In the genomic region with DNA sequence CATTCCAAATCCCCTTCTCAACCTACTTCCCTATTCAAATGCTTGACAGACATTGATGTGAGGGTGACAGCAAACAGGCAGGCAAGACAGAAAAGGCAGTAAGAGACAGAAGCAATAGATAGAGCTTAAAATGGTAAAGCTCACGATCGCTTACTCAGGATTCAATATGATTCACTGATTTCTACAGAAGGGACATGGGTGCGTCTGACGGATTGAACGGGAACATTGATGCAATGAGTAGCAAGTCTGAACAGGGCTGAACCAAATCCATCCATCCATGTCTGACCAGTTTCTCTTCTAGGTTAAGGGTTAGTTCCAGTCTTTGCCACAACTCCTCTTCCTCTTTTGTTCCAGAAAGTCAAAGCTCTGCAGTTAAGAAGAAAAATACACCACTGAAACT, we compare ENCODE assay signal across 23 cellular contexts. TPM values are rescaled to one million over a fixed set of nuclear protein-coding genes. Genes with fewer than 3 reads are reported as not detected.
DNase-seq lines count a peak whose midpoint lies in the region; ATAC-seq, FAIRE-seq and TF ChIP-seq lines count a peak whose summit lies in the region.
"Had no signal": no experiment of that assay in that cellular context is flagged by ENCODE, and none has a peak within 500 bp of the region (broad histone marks: within the 10 kb centered on the region; RNA-seq: fewer than 3 reads in every experiment).

No MANE protein-coding gene starts in this region.

- no peak overlapping the region for H3K4me3 ChIP-seq in bronchial epithelial cell (ENCODE audit: low read depth, low read length)
- H3K4me3 ChIP-seq in naive thymus-derived CD4-positive, alpha-beta T cell (ENCODE audit: low read length): no peak overlapping the region
- H3K4me3 ChIP-seq: cardiac muscle cell, dorsolateral prefrontal cortex, esophagus muscularis mucosa had no signal

- DNase-seq in GM12891 (ENCODE audit: insufficient read length, low spot score) (no peak), NOMO-1 treated with DMSO at 0.1 percent for 48 hours (lab: John Stamatoyannopoulos, UW; ENCODE audit: unreplicated experiment) (peak; percentile 91), bronchial epithelial cell (ENCODE audit: low read depth) (peak; percentile 98), NCI-H2107 (lab: John Stamatoyannopoulos, UW) (no peak)
- no peak for DNase-seq in naive thymus-derived CD4-positive, alpha-beta T cell
- no peak for DNase-seq in effector CD4-positive, alpha-beta T cell
- no peak for DNase-seq in stimulated activated CD8-positive, alpha-beta memory T cell treated with anti-CD3 and anti-CD28 coated beads, Interleukin-4, amount 100 ng/mL, for 48 hours
- DNase-seq: activated CD4-positive, alpha-beta T cell treated with anti-CD3 and anti-CD28 coated beads, Interleukin-2, amount 10 ng/mL, durations not matched to agents 24 days and 14 days; CD8-positive, alpha-beta memory T cell; DMS79 treated with DMSO at 0.1 percent for 48 hours; dorsolateral prefrontal cortex; HFFc6; KG1; left ventricle myocardium superior; NCI-H1436; NCI-H2227 treated with DMSO at 0.1 percent for 48 hours; NCI-H82; nucleus accumbens; retina; stimulated activated CD4-positive, alpha-beta T cell treated with anti-CD3 and anti-CD28 coated beads, Interleukin-12 subunit alpha, Interleukin-12 subunit beta, amount 100 ng/mL, for 4 hours had no signal

- no peak for TF ChIP-seq POLR2A in GM12891 (IDR thresholded peaks at IDR 0.05; ENCODE audit: low read depth, low read length)

- intact Hi-C loops in naive thymus-derived CD4-positive, alpha-beta T cell (cut with micrococcal nuclease): no loop called here

- H3K9me3 Mint-ChIP-seq in naive thymus-derived CD4-positive, alpha-beta T cell: peaks cover 0 to 12% (median 3%) of the 10 kb centered on the region in 11 donors
- H3K9me3 Mint-ChIP-seq: activated CD4-positive, alpha-beta T cell treated with anti-CD3 and anti-CD28 coated beads, Interleukin-2, amount 10 ng/mL, durations not matched to agents 24 days and 14 days had no signal

- no peaks in the 10 kb centered on the region for H3K27me3 ChIP-seq in bronchial epithelial cell (ENCODE audit: control insufficient read depth, insufficient read depth, low read length)
- H3K27me3 ChIP-seq in naive thymus-derived CD4-positive, alpha-beta T cell (ENCODE audit: control insufficient read depth in 2 of 2, insufficient read depth in 2 of 2, low read length in 2 of 2): no peaks in the 10 kb centered on the region
- H3K27me3 ChIP-seq: cardiac muscle cell, dorsolateral prefrontal cortex, esophagus muscularis mucosa had no signal

- POLR2A ChIA-PET in naive thymus-derived CD4-positive, alpha-beta T cell (lab: Charles Lee): no interaction called here

- CTCF ChIA-PET in naive thymus-derived CD4-positive, alpha-beta T cell (lab: Charles Lee): no interaction called here

- no peak overlapping the region for H3K4me3 Mint-ChIP-seq in naive thymus-derived CD4-positive, alpha-beta T cell
- H3K4me3 Mint-ChIP-seq: activated CD4-positive, alpha-beta T cell treated with anti-CD3 and anti-CD28 coated beads, Interleukin-2, amount 10 ng/mL, durations not matched to agents 24 days and 14 days; CD8-positive, alpha-beta memory T cell; HFFc6 had no signal

- peaks cover 0 to 11% (median 4%) of the 10 kb centered on the region in 5 donors for H3K27me3 Mint-ChIP-seq in naive thymus-derived CD4-positive, alpha-beta T cell
- H3K27me3 Mint-ChIP-seq: activated CD4-positive, alpha-beta T cell treated with anti-CD3 and anti-CD28 coated beads, Interleukin-2, amount 10 ng/mL, durations not matched to agents 24 days and 14 days; CD8-positive, alpha-beta memory T cell had no signal

- FAIRE-seq in GM12891 (lab: Jason Lieb, UNC) (peak; percentile 31), bronchial epithelial cell (lab: Jason Lieb, UNC) (peak; percentile 95)

- H3K36me3 ChIP-seq in bronchial epithelial cell (ENCODE audit: control insufficient read depth, insufficient read depth, low read length): no peaks in the 10 kb centered on the region
- no peaks in the 10 kb centered on the region for H3K36me3 ChIP-seq in naive thymus-derived CD4-positive, alpha-beta T cell (ENCODE audit: control insufficient read depth in 2 of 3, insufficient read depth in 3 of 3, low read length in 3 of 3)
- H3K36me3 ChIP-seq: cardiac muscle cell, esophagus muscularis mucosa had no signal

- peak; percentile 45 for ATAC-seq in naive thymus-derived CD4-positive, alpha-beta T cell
- ATAC-seq in HG02571 (IDR thresholded peaks at IDR 0.05; ENCODE audit: unreplicated experiment): no peak
- ATAC-seq: left ventricle myocardium superior had no signal

- peaks cover 0 to 7% (median 0%) of the 10 kb centered on the region in 5 donors for H3K36me3 Mint-ChIP-seq in naive thymus-derived CD4-positive, alpha-beta T cell
- H3K36me3 Mint-ChIP-seq: CD8-positive, alpha-beta memory T cell had no signal

- no peak overlapping the region for H3K27ac Mint-ChIP-seq in naive thymus-derived CD4-positive, alpha-beta T cell
- H3K27ac Mint-ChIP-seq: activated CD4-positive, alpha-beta T cell treated with anti-CD3 and anti-CD28 coated beads, Interleukin-2, amount 10 ng/mL, durations not matched to agents 24 days and 14 days; CD8-positive, alpha-beta memory T cell; HFFc6 had no signal

- no peak overlapping the region for H3K27ac ChIP-seq in naive thymus-derived CD4-positive, alpha-beta T cell (ENCODE audit: low read depth, low read length)
- H3K27ac ChIP-seq: cardiac muscle cell, dorsolateral prefrontal cortex, esophagus muscularis mucosa had no signal

- H3K4me1 Mint-ChIP-seq in naive thymus-derived CD4-positive, alpha-beta T cell: no peaks in the 10 kb centered on the region
- H3K4me1 Mint-ChIP-seq: activated CD4-positive, alpha-beta T cell treated with anti-CD3 and anti-CD28 coated beads, Interleukin-2, amount 10 ng/mL, durations not matched to agents 24 days and 14 days; CD8-positive, alpha-beta memory T cell had no signal

- TF ChIP-seq CTCF in bronchial epithelial cell (IDR thresholded peaks at IDR 0.05; ENCODE audit: insufficient read depth, low read length, severe bottlenecking): no peak

- no peaks in the 10 kb centered on the region for H3K4me1 ChIP-seq in naive thymus-derived CD4-positive, alpha-beta T cell (ENCODE audit: control insufficient read depth in 2 of 2, insufficient read depth in 2 of 2, low read length in 2 of 2)
- H3K4me1 ChIP-seq: esophagus muscularis mucosa had no signal

- H3K9me3 ChIP-seq in naive thymus-derived CD4-positive, alpha-beta T cell (ENCODE audit: control insufficient read depth in 2 of 3, low read length in 3 of 3): no peaks in the 10 kb centered on the region

TF ChIP-seq in GM12891, 5 proteins besides CTCF, POLR2A, EP300 and RAD21:
- peak; percentile 59; the same call in 1 of the 2 replicates for TF ChIP-seq SPI1 (IDR thresholded peaks at IDR 0.05; ENCODE audit: low read depth, low read length)
- no peak for TF ChIP-seq POLR2AphosphoS5 (IDR thresholded peaks at IDR 0.05; ENCODE audit: low read depth, low read length)

RNA-seq across cellular contexts. Expression of a gene that starts 35.1 kb away (rescaled TPM):
- 0.56 TPM for polyA plus RNA-seq in GM12891 (2012; ENCODE audit: low read depth, missing spikeins)
- total RNA-seq in bronchial epithelial cell: 13.7 and 24.5 TPM in 2 replicates
- 1 to 10 TPM in 1 of 5 experiments, under 1 TPM in 4; 0.08 to 1.2 (median 0.29) TPM for total RNA-seq in naive thymus-derived CD4-positive, alpha-beta T cell
- polyA plus RNA-seq in naive thymus-derived CD4-positive, alpha-beta T cell: under 1 TPM in 1 of 2 donors, not detected in 1; 0.05 TPM
- total RNA-seq: HFFc6 had no signal
- polyA plus RNA-seq: CD8-positive, alpha-beta memory T cell had no signal

Comparison
In these comparisons a context has a peak if more than half of its experiments do, and no peak if none do; other contexts are left out.
1. DNase-seq: peak in NOMO-1 treated with DMSO at 0.1 percent for 48 hours (single experiment) and bronchial epithelial cell (single experiment); none in GM12891 (single experiment), naive thymus-derived CD4-positive, alpha-beta T cell (0 of 9), effector CD4-positive, alpha-beta T cell (single experiment), NCI-H2107 (single experiment) and stimulated activated CD8-positive, alpha-beta memory T cell treated with anti-CD3 and anti-CD28 coated beads, Interleukin-4, amount 100 ng/mL, for 48 hours (single experiment).